Comparison of ENCODE assay signal across 8 cellular contexts in the genomic region with DNA sequence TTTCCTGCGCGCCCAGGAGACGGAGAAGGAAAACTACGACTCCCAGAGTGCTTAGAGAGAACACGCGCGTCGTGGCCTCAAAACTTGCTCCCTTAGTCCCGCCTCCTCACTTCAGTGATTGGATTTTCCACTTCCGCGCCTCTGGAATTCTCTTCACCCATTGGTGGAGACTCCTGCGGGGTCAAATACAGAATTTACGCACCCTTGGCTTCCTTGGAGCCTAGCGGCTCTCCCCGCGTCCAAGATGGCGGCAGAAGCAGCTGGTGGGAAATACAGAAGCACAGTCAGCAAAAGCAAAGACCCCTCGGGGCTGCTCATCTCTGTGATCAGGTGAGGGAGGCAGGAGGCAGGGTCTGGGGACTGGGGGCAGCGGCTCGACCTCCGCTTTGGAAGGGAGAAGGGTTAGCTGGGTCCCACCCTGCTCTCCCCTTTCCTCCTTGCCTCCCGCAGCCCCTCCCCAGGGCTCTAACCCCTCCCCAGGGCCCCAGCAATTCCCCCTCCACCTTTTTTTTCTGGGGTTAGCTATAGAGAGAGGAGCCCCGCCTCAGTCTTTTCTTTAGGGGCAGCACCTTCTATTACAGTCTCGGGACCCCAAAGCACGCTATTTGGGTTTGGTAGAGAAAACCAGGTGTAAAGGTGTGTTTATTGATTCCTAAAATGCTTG. TPM values are rescaled to one million over a fixed set of nuclear protein-coding genes. Genes with fewer than 3 reads are reported as not detected.
A peak's percentile ranks its signal among the peaks of the same experiment; 100 is the strongest.
DNase-seq lines count a peak whose midpoint lies in the region; ATAC-seq and TF ChIP-seq lines count a peak whose summit lies in the region.

A gene (plus strand): TSS at position 221 of the 664 bp plus-strand sequence.

- H3K36me3 Mint-ChIP-seq in CD8-positive, alpha-beta memory T cell, result peaks cover 0 to 10% (median 3%) of the 10 kb centered on the region in 3 donors

- no peaks in the 10 kb centered on the region for H3K9me3 ChIP-seq in CD8-positive, alpha-beta memory T cell (ENCODE audit: low read length)
- H3K9me3 ChIP-seq in lung (ENCODE audit: control insufficient read depth in 2 of 2, insufficient read depth in 1 of 2, low read length in 1 of 2), result no peaks in the 10 kb centered on the region

- WGBS in lung, 2 donors, result 0% methylated on average over 25 of the region's 25 CpGs

- no peaks in the 10 kb centered on the region for H3K9me3 Mint-ChIP-seq in CD8-positive, alpha-beta memory T cell

- CTCF ChIA-PET in CD8-positive, alpha-beta memory T cell (lab: Charles Lee), result no interaction called here

- peaks cover 42 to 55% (median 50%) of the 10 kb centered on the region in 3 donors for H3K4me1 Mint-ChIP-seq in CD8-positive, alpha-beta memory T cell

- H3K4me3 Mint-ChIP-seq in CD8-positive, alpha-beta memory T cell, result peak within 1 kb of the TSS; percentile 94 to 99 (median 96)

- H3K27me3 ChIP-seq in CD8-positive, alpha-beta memory T cell (ENCODE audit: insufficient read depth, low read length, poor library complexity, severe bottlenecking), result no peaks in the 10 kb centered on the region
- H3K27me3 ChIP-seq in lung (ENCODE audit: control insufficient read depth, insufficient read depth), result no peaks in the 10 kb centered on the region

- peak; percentile 79 to 95 (median 95) for DNase-seq in CD8-positive, alpha-beta memory T cell
- DNase-seq in HS-5 (ENCODE audit: low read depth), result peak; percentile 83
- peak; percentile 92 for DNase-seq in NK-92 treated with Interleukin-12 subunit alpha and Interleukin-12 subunit beta, amount 100 ng/mL, for 24 hours (lab: John Stamatoyannopoulos, UW)
- DNase-seq in activated CD8-positive, alpha-beta memory T cell treated with anti-CD3 and anti-CD28 coated beads for 24 hours, result peak; percentile 91
- peak; percentile 85 for DNase-seq in effector CD8-positive, alpha-beta T cell (lab: John Stamatoyannopoulos, UW)
- DNase-seq in lung (ENCODE audit: low spot score), result peak; percentile 95
- DNase-seq in stimulated activated CD4-positive, alpha-beta T cell treated with anti-CD3 and anti-CD28 coated beads, TNF-alpha, amount 100 ng/mL, for 4 hours (ENCODE audit: low read depth in 3 of 3), result peak; percentile 56 to 85 (median 83)

- peak within 1 kb of the TSS; percentile 90 for H3K27ac ChIP-seq in CD8-positive, alpha-beta memory T cell (ENCODE audit: low read depth, low read length)
- peak within 1 kb of the TSS; percentile 55 to 90 for H3K27ac ChIP-seq in lung (ENCODE audit: low read depth in 1 of 2, low read length in 1 of 2)

- peaks cover 11% of the 10 kb centered on the region for H3K4me1 ChIP-seq in CD8-positive, alpha-beta memory T cell (ENCODE audit: insufficient read depth, low read length)
- peaks cover 5 to 9% of the 10 kb centered on the region in 2 donors for H3K4me1 ChIP-seq in lung (ENCODE audit: control insufficient read depth in 2 of 2, insufficient read depth in 2 of 2, low read length in 2 of 2)

- H3K4me3 ChIP-seq in CD8-positive, alpha-beta memory T cell (ENCODE audit: low read length), result peak within 1 kb of the TSS; percentile 73
- peak within 1 kb of the TSS; percentile 95 for H3K4me3 ChIP-seq in lung

- no peak for TF ChIP-seq CTCF in lung (IDR thresholded peaks at IDR 0.05; ENCODE audit: control extremely low read depth, extremely low read depth)

- ATAC-seq in GM19468 (IDR thresholded peaks at IDR 0.05; ENCODE audit: extremely low read depth, unreplicated experiment) (peak; percentile 98), lung (ENCODE audit: insufficient read depth, low FRiP score) (peak; percentile 100)

- POLR2A ChIA-PET in CD8-positive, alpha-beta memory T cell (lab: Charles Lee), result interaction anchor here (1.8 kb wide), 1 partner anchor 171 kb away, joined by 8 read pairs; a partner anchor contains a TSS

- H3K27ac Mint-ChIP-seq in CD8-positive, alpha-beta memory T cell, result peak within 1 kb of the TSS; percentile 75 to 100 (median 97)

- H3K27me3 Mint-ChIP-seq in CD8-positive, alpha-beta memory T cell, result no peaks in the 10 kb centered on the region

- no peaks in the 10 kb centered on the region for H3K36me3 ChIP-seq in CD8-positive, alpha-beta memory T cell (ENCODE audit: insufficient read depth, low read length)
- H3K36me3 ChIP-seq in lung (ENCODE audit: control insufficient read depth in 2 of 2, insufficient read depth in 2 of 2, low read length in 2 of 2), result no peaks in the 10 kb centered on the region

RNA-seq across cellular contexts. Expression of the gene that starts here (rescaled TPM):
- total RNA-seq in CD8-positive, alpha-beta memory T cell, result 10 to 100 TPM; 50.3 to 53.2 TPM
- 34.5 TPM for polyA plus RNA-seq in CD8-positive, alpha-beta memory T cell
- 100 to 1,000 TPM in 1 of 2 donors, 10 to 100 TPM in 1; 75.1 to 232 TPM for total RNA-seq in lung
- 10 to 100 TPM; 10.3 to 19.7 TPM for polyA plus RNA-seq in lung

Comparison
In these comparisons a context has a peak if more than half of its experiments do, and no peak if none do; other contexts are left out.
1. Peak in every context shown above with its lines: DNase-seq, ATAC-seq, H3K4me3 ChIP-seq and H3K27ac ChIP-seq.